ENCODE assay signal across 8 cellular contexts in genomic region chr10:35640951-35641429, GRCh38. TPM values are rescaled to one million over a fixed set of nuclear protein-coding genes. Genes with fewer than 3 reads are reported as not detected.
DNase-seq lines count a peak whose midpoint lies in the region; ATAC-seq and TF ChIP-seq lines count a peak whose summit lies in the region.

No MANE protein-coding gene starts in this region.

- no peak for TF ChIP-seq POLR2A in GM18505 (IDR thresholded peaks at IDR 0.05; ENCODE audit: borderline replicate concordance, extremely low read depth, insufficient read depth, insufficient read length)

- H3K36me3 Mint-ChIP-seq in activated naive CD4-positive, alpha-beta T cell treated with anti-CD3 and anti-CD28 coated beads for 36 hours (ENCODE audit: low read depth): no peaks in the 10 kb centered on the region

- H3K27ac Mint-ChIP-seq in activated naive CD4-positive, alpha-beta T cell treated with anti-CD3 and anti-CD28 coated beads for 36 hours: no peak overlapping the region

- ATAC-seq in GM18505 (IDR thresholded peaks at IDR 0.05; ENCODE audit: unreplicated experiment) (peak; percentile 31), HG03025 (IDR thresholded peaks at IDR 0.05; ENCODE audit: low FRiP score, unreplicated experiment) (peak; percentile 28), aorta (ENCODE audit: low FRiP score) (peak; percentile 51)

- no peaks in the 10 kb centered on the region for H3K36me3 ChIP-seq in neuron (ENCODE audit: insufficient read depth, low read length)
- no peaks in the 10 kb centered on the region for H3K36me3 ChIP-seq in aorta (ENCODE audit: control insufficient read depth in 1 of 2, insufficient read depth in 2 of 2, low read length in 1 of 2)

- DNase-seq in AG09319 (ENCODE audit: extremely low read depth, low read depth): peak; percentile 54
- DNase-seq in NCI-H69 (lab: John Stamatoyannopoulos, UW): peak; percentile 77
- peak; percentile 52 for DNase-seq in activated naive CD4-positive, alpha-beta T cell treated with anti-CD3 and anti-CD28 coated beads for 36 hours
- peak; percentile 73 for DNase-seq in foreskin melanocyte
- peak; percentile 72 to 89 for DNase-seq in aorta

- H3K27me3 Mint-ChIP-seq in activated naive CD4-positive, alpha-beta T cell treated with anti-CD3 and anti-CD28 coated beads for 36 hours (ENCODE audit: low read depth): peaks cover 51% of the 10 kb centered on the region

- H3K9me3 Mint-ChIP-seq in activated naive CD4-positive, alpha-beta T cell treated with anti-CD3 and anti-CD28 coated beads for 36 hours: no peaks in the 10 kb centered on the region

- peak overlapping the region; percentile 72 for H3K4me3 Mint-ChIP-seq in activated naive CD4-positive, alpha-beta T cell treated with anti-CD3 and anti-CD28 coated beads for 36 hours

- H3K27me3 ChIP-seq in neuron (ENCODE audit: insufficient read depth, low read length) (peaks cover 43% of the 10 kb centered on the region), aorta (ENCODE audit: control insufficient read depth in 1 of 2, insufficient read depth in 2 of 2, low read length in 1 of 2) (no peaks in the 10 kb centered on the region)

- 1% methylated on average over 44 to 45 of the region's 45 CpGs for WGBS in aorta, 2 donors

- peaks cover 22% of the 10 kb centered on the region for H3K4me1 ChIP-seq in neuron (ENCODE audit: insufficient read depth, low read length)
- no peaks in the 10 kb centered on the region for H3K4me1 ChIP-seq in aorta (ENCODE audit: control insufficient read depth in 1 of 2, insufficient read depth in 2 of 2, low read length in 2 of 2)

- peaks cover 5% of the 10 kb centered on the region for H3K9me3 ChIP-seq in neuron (ENCODE audit: low read length)
- H3K9me3 ChIP-seq in aorta (ENCODE audit: control insufficient read depth, low read length): no peaks in the 10 kb centered on the region

- H3K4me1 Mint-ChIP-seq in activated naive CD4-positive, alpha-beta T cell treated with anti-CD3 and anti-CD28 coated beads for 36 hours (ENCODE audit: low read depth): peaks cover 19% of the 10 kb centered on the region

- peak overlapping the region in 1 of 2 donors; percentile 66 for H3K27ac ChIP-seq in aorta (ENCODE audit: low read depth in 1 of 2, low read length in 2 of 2)

- peak overlapping the region; percentile 98 for H2AFZ ChIP-seq in neuron (ENCODE audit: low read depth, low read length)

- intact Hi-C loops in activated naive CD4-positive, alpha-beta T cell treated with anti-CD3 and anti-CD28 coated beads for 36 hours (cut with micrococcal nuclease): loop anchor here (5.0 kb wide), 2 partner anchors 299 to 399 kb away; no protein-coding TSS in a partner anchor
- intact Hi-C loops in aorta (cut with DNase I): loop anchor here (5.0 to 10.0 kb wide), 4 partner anchors 534 to 866 kb away; no protein-coding TSS in a partner anchor

- H3K4me3 ChIP-seq in neuron (ENCODE audit: low read length) (peak overlapping the region; percentile 39), aorta (ENCODE audit: low read length in 2 of 2) (peak overlapping the region; percentile 59 to 79)

- TF ChIP-seq CTCF in AG09319 (IDR thresholded peaks at IDR 0.05; ENCODE audit: low read depth, low read length): no peak

- CTCF ChIA-PET in activated naive CD4-positive, alpha-beta T cell treated with anti-CD3 and anti-CD28 coated beads for 36 hours (lab: Charles Lee): no interaction called here

RNA-seq across cellular contexts. Expression of gene FZD8, which starts 1.1 kb away (rescaled TPM):
- under 1 TPM; 0.15 to 0.19 TPM for total RNA-seq in activated naive CD4-positive, alpha-beta T cell treated with anti-CD3 and anti-CD28 coated beads for 36 hours
- total RNA-seq in aorta: 10 to 100 TPM in 1 of 2 donors, 1 to 10 TPM in 1; 8.2 to 28.6 TPM
- polyA plus RNA-seq in aorta: 1 to 10 TPM in 1 of 2 donors, under 1 TPM in 1; 0.50 to 9.2 TPM

RNA-seq across cellular contexts. Expression of gene GJD4, which starts 35.8 kb away (rescaled TPM):
- not detected for total RNA-seq in activated naive CD4-positive, alpha-beta T cell treated with anti-CD3 and anti-CD28 coated beads for 36 hours
- not detected for total RNA-seq in aorta
- not detected for polyA plus RNA-seq in aorta

Comparison
In these comparisons a context has a peak if more than half of its experiments do, and no peak if none do; other contexts are left out.
1. RNA of gene FZD8, which starts 1.1 kb away (total RNA-seq): 8.2 to 28.6 TPM in aorta; 0.15 to 0.19 TPM in activated naive CD4-positive, alpha-beta T cell treated with anti-CD3 and anti-CD28 coated beads for 36 hours; every median in the first group is over 4 times any median in the second.
2. Peak in every context shown above with its lines, with median percentiles within 50 percentile points of each other: DNase-seq and ATAC-seq.